ENCODE assay signal across 8 cellular contexts in genomic region chr17:78013683-78014467, GRCh38. TPM values are rescaled to one million over a fixed set of nuclear protein-coding genes. Genes with fewer than 3 reads are reported as not detected.
DNase-seq lines count a peak whose midpoint lies in the region; ATAC-seq and TF ChIP-seq lines count a peak whose summit lies in the region.

No MANE protein-coding gene starts in this region.

- CTCF ChIA-PET in mammary epithelial cell (lab: Charles Lee; ENCODE audit: low non-redundant PET): interaction anchor here (0.6 to 0.7 kb wide), 3 partner anchors 24 to 471 kb away, joined by 4 to 6 read pairs (median 6); no protein-coding TSS in a partner anchor

- 65% methylated on average over 4 of the region's 4 CpGs for WGBS in mammary epithelial cell (ENCODE audit: low coverage, missing lambda C conversion rate)

- dilution Hi-C loops in mammary epithelial cell (cut with HindIII; ENCODE audit: low sequenced_read_pairs): no loop called here

- H4K20me1 ChIP-seq in mammary epithelial cell (ENCODE audit: insufficient read depth, low read length): no peaks in the 10 kb centered on the region

- BruUV-seq in mammary epithelial cell (replicated peaks; lab: Mats Ljungman, UMichigan): no TSS peak

- peaks cover 18% of the 10 kb centered on the region for H3K4me1 Mint-ChIP-seq in T-helper 17 cell

- H3K27me3 Mint-ChIP-seq in T-helper 17 cell: no peaks in the 10 kb centered on the region

- no peaks in the 10 kb centered on the region for H3K4me1 ChIP-seq in mammary epithelial cell (ENCODE audit: insufficient read depth, low read length)

- H3K27me3 ChIP-seq in mammary epithelial cell (ENCODE audit: insufficient read depth, low read length): no peaks in the 10 kb centered on the region
- H3K27me3 ChIP-seq in kidney epithelial cell (ENCODE audit: control insufficient read depth, insufficient read depth, low read length): no peaks in the 10 kb centered on the region

- no peaks in the 10 kb centered on the region for H3K79me2 ChIP-seq in mammary epithelial cell (ENCODE audit: insufficient read depth, low read length)

- TF ChIP-seq CTCF in mammary epithelial cell (conservative IDR thresholded peaks at IDR 0.05 in 1 of 2, IDR thresholded peaks at IDR 0.05 in 1 of 2; ENCODE audit: extremely low read depth in 1 of 2, insufficient read depth in 1 of 2, low read depth in 1 of 2, low read length in 2 of 2) (peak; percentile 55 to 60), kidney epithelial cell (IDR thresholded peaks at IDR 0.05; ENCODE audit: insufficient read depth, low read length, poor library complexity, severe bottlenecking) (peak; percentile 71)

- no peaks in the 10 kb centered on the region for H3K9me3 ChIP-seq in T-helper 17 cell (ENCODE audit: control insufficient read depth, low read length, poor library complexity, severe bottlenecking)
- H3K9me3 ChIP-seq in mammary epithelial cell (replicated peaks; ENCODE audit: insufficient read depth, low read length): no peaks in the 10 kb centered on the region

- DNase-seq in NOMO-1 (lab: John Stamatoyannopoulos, UW; ENCODE audit: unreplicated experiment in 2 of 2): peak; percentile 32 to 61
- DNase-seq in NOMO-1 treated with dmso at 0.1 percent for 144 hours (lab: John Stamatoyannopoulos, UW; ENCODE audit: unreplicated experiment): no peak
- peak; percentile 62 for DNase-seq in NCI-H146 (lab: John Stamatoyannopoulos, UW)
- peak in 1 of 3 donors; percentile 39 for DNase-seq in T-helper 17 cell
- peak; percentile 48 for DNase-seq in mammary epithelial cell
- no peak for DNase-seq in kidney epithelial cell (ENCODE audit: low read depth)
- DNase-seq in stimulated activated CD4-positive, alpha-beta T cell treated with anti-CD3 and anti-CD28 coated beads, Interleukin-4, amount 100 ng/mL, for 24 hours: peak; percentile 65

- no peak overlapping the region for H3K27ac ChIP-seq in mammary epithelial cell (ENCODE audit: insufficient read depth, low read depth, low read length)

- H3K4me3 ChIP-seq in mammary epithelial cell (replicated peaks in 1 of 3; ENCODE audit: insufficient read depth in 1 of 3, low read depth in 2 of 3, low read length in 3 of 3) (no peak overlapping the region), kidney epithelial cell (ENCODE audit: low read depth, low read length) (no peak overlapping the region)

- no peak overlapping the region for H3K4me2 ChIP-seq in mammary epithelial cell (ENCODE audit: insufficient read depth, low read depth, low read length)

- H3K9ac ChIP-seq in mammary epithelial cell (ENCODE audit: insufficient read depth, low read length): no peak overlapping the region

- H3K36me3 Mint-ChIP-seq in T-helper 17 cell (ENCODE audit: low read depth): peaks cover 2% of the 10 kb centered on the region

- no peak overlapping the region for H3K4me3 Mint-ChIP-seq in T-helper 17 cell

- ATAC-seq in T-helper 17 cell: peak; percentile 71
- no peak for ATAC-seq in HG03439 (IDR thresholded peaks at IDR 0.05; ENCODE audit: unreplicated experiment)

- no peaks in the 10 kb centered on the region for H3K36me3 ChIP-seq in mammary epithelial cell (ENCODE audit: insufficient read depth, low read length)
- no peaks in the 10 kb centered on the region for H3K36me3 ChIP-seq in kidney epithelial cell (ENCODE audit: control insufficient read depth, insufficient read depth, low read length)

- in situ Hi-C loops in mammary epithelial cell (cut with MboI; ENCODE audit: low sequenced_read_pairs in 2 of 2): loop anchor here (10.0 to 25.0 kb wide), 2 partner anchors 469 to 477 kb away; no protein-coding TSS in a partner anchor

- intact Hi-C loops in mammary epithelial cell (cut with micrococcal nuclease): loop anchor here (1.0 to 10.0 kb wide), 5 partner anchors 100 to 679 kb away; no protein-coding TSS in a partner anchor

- H3K27ac Mint-ChIP-seq in T-helper 17 cell: peak overlapping the region; percentile 51

- H2AFZ ChIP-seq in mammary epithelial cell (ENCODE audit: low read depth, low read length): no peak overlapping the region

RNA-seq across cellular contexts. Expression of gene TNRC6C, which starts 55.4 kb away (rescaled TPM):
- total RNA-seq in T-helper 17 cell: 10 to 100 TPM; 64.4 to 64.5 TPM
- 1 to 10 TPM; 2.7 to 9.1 TPM for total RNA-seq in mammary epithelial cell
- 1.3 TPM for polyA plus RNA-seq in mammary epithelial cell
- polyA minus RNA-seq in mammary epithelial cell: 3.2 TPM
- 5.1 and 5.3 TPM in 2 replicates for total RNA-seq in kidney epithelial cell

Comparison
In these comparisons a context has a peak if more than half of its experiments do, and no peak if none do; other contexts are left out.
1. DNase-seq: peak in NOMO-1 (2 of 2), NCI-H146 (single experiment), mammary epithelial cell (single experiment) and stimulated activated CD4-positive, alpha-beta T cell treated with anti-CD3 and anti-CD28 coated beads, Interleukin-4, amount 100 ng/mL, for 24 hours (single experiment); none in NOMO-1 treated with dmso at 0.1 percent for 144 hours (single experiment) and kidney epithelial cell (single experiment).
2. RNA of gene TNRC6C, which starts 55.4 kb away (total RNA-seq): 64.4 to 64.5 TPM in T-helper 17 cell; 2.7 to 9.1 TPM in mammary epithelial cell and 5.1 to 5.3 TPM in kidney epithelial cell; every median in the first group is over 4 times any median in the second.